Comparison of ENCODE assay signal across 19 cellular contexts in genomic region chr2:233792720-233793119, GRCh38. TPM values are rescaled to one million over a fixed set of nuclear protein-coding genes. Genes with fewer than 3 reads are reported as not detected.
DNase-seq lines count a peak whose midpoint lies in the region; ATAC-seq and TF ChIP-seq lines count a peak whose summit lies in the region.
"Had no signal": no experiment of that assay in that cellular context is flagged by ENCODE, and none has a peak within 500 bp of the region (broad histone marks: within the 10 kb centered on the region; RNA-seq: fewer than 3 reads in every experiment).

No MANE protein-coding gene starts in this region.

- H3K27me3 Mint-ChIP-seq in activated CD8-positive, alpha-beta memory T cell treated with anti-CD3 and anti-CD28 coated beads, Interleukin-2, amount 10 ng/mL, durations not matched to agents 7 days and 5 days: no peaks in the 10 kb centered on the region
- H3K27me3 Mint-ChIP-seq in neural progenitor cell (ENCODE audit: insufficient read depth, low read depth): peaks cover 8% of the 10 kb centered on the region

- H3F3A ChIP-seq in neural progenitor cell (ENCODE audit: low read depth): peaks cover 3% of the 10 kb centered on the region

- no peaks in the 10 kb centered on the region for H4K20me1 ChIP-seq in neural progenitor cell (ENCODE audit: low read depth)
- H4K20me1 ChIP-seq: BLaER1 had no signal

- H3K4me3 ChIP-seq in neural progenitor cell (no peak overlapping the region), ovary (no peak overlapping the region)
- H3K4me3 ChIP-seq: BLaER1, GM23248, HAP-1 had no signal

- no peaks in the 10 kb centered on the region for H3K36me3 Mint-ChIP-seq in activated CD8-positive, alpha-beta memory T cell treated with anti-CD3 and anti-CD28 coated beads, Interleukin-2, amount 10 ng/mL, durations not matched to agents 7 days and 5 days
- no peaks in the 10 kb centered on the region for H3K36me3 Mint-ChIP-seq in neural progenitor cell
- H3K36me3 Mint-ChIP-seq: CD14-positive monocyte; CD4-positive, alpha-beta memory T cell had no signal

- no peaks in the 10 kb centered on the region for H3K9me3 Mint-ChIP-seq in activated CD8-positive, alpha-beta memory T cell treated with anti-CD3 and anti-CD28 coated beads, Interleukin-2, amount 10 ng/mL, durations not matched to agents 7 days and 5 days (ENCODE audit: low read depth)
- H3K9me3 Mint-ChIP-seq in neural progenitor cell: peaks cover 4% of the 10 kb centered on the region

- no peak for TF ChIP-seq POLR2A in ovary (IDR thresholded peaks at IDR 0.05)

- no peak overlapping the region for H3K4me3 Mint-ChIP-seq in activated CD8-positive, alpha-beta memory T cell treated with anti-CD3 and anti-CD28 coated beads, Interleukin-2, amount 10 ng/mL, durations not matched to agents 7 days and 5 days
- H3K4me3 Mint-ChIP-seq in neural progenitor cell: no peak overlapping the region
- H3K4me3 Mint-ChIP-seq: CD14-positive monocyte; CD4-positive, alpha-beta memory T cell had no signal

- intact Hi-C loops in ovary (cut with DNase I): no loop called here

- no peaks in the 10 kb centered on the region for H3K79me2 ChIP-seq in neural progenitor cell (ENCODE audit: low read depth)

- DNase-seq in activated CD8-positive, alpha-beta memory T cell treated with anti-CD3 and anti-CD28 coated beads for 24 hours: peak; percentile 40
- DNase-seq in activated CD8-positive, alpha-beta memory T cell treated with anti-CD3 and anti-CD28 coated beads, Interleukin-2, amount 10 ng/mL, durations not matched to agents 7 days and 5 days: no peak
- peak; percentile 31 for DNase-seq in ecto neural progenitor cell (ENCODE audit: low spot score)
- no peak for DNase-seq in neural progenitor cell (ENCODE audit: low spot score)
- no peak for DNase-seq in occipital lobe (lab: John Stamatoyannopoulos, UW)
- no peak for DNase-seq in SK-N-DZ (ENCODE audit: low spot score)
- no peak for DNase-seq in ovary
- DNase-seq: 8988T; CD4-positive, alpha-beta memory T cell; DMS153; DND-41; EL; GM23248 had no signal

- H3K27ac Mint-ChIP-seq in activated CD8-positive, alpha-beta memory T cell treated with anti-CD3 and anti-CD28 coated beads, Interleukin-2, amount 10 ng/mL, durations not matched to agents 7 days and 5 days: no peak overlapping the region
- peak overlapping the region; percentile 37 for H3K27ac Mint-ChIP-seq in neural progenitor cell
- H3K27ac Mint-ChIP-seq: CD14-positive monocyte; CD4-positive, alpha-beta memory T cell had no signal

- H2AFZ ChIP-seq in neural progenitor cell (replicated peaks): no peak overlapping the region
- H2AFZ ChIP-seq: GM23248 had no signal

- H3K27ac ChIP-seq in neural progenitor cell (no peak overlapping the region), ovary (no peak overlapping the region)
- H3K27ac ChIP-seq: BLaER1, GM23248 had no signal

- no peaks in the 10 kb centered on the region for H3K27me3 ChIP-seq in neural progenitor cell
- H3K27me3 ChIP-seq in ovary: no peaks in the 10 kb centered on the region
- H3K27me3 ChIP-seq: BLaER1 had no signal

- H3K9me3 ChIP-seq in neural progenitor cell (ENCODE audit: low read depth) (no peaks in the 10 kb centered on the region), ovary (no peaks in the 10 kb centered on the region)
- H3K9me3 ChIP-seq: BLaER1, HAP-1 had no signal

- H3K9ac ChIP-seq in neural progenitor cell: no peak overlapping the region
- H3K9ac ChIP-seq: BLaER1, GM23248 had no signal

- no peak for TF ChIP-seq CTCF in neural progenitor cell (IDR thresholded peaks at IDR 0.05)
- no peak for TF ChIP-seq CTCF in ovary (IDR thresholded peaks at IDR 0.05)

- CTCF ChIA-PET in activated CD8-positive, alpha-beta memory T cell treated with anti-CD3 and anti-CD28 coated beads, Interleukin-2, amount 10 ng/mL, durations not matched to agents 7 days and 5 days (lab: Charles Lee): no interaction called here

- ATAC-seq in activated CD8-positive, alpha-beta memory T cell treated with anti-CD3 and anti-CD28 coated beads, Interleukin-2, amount 10 ng/mL, durations not matched to agents 7 days and 5 days: no peak

- TF ChIP-seq EP300 in ovary (IDR thresholded peaks at IDR 0.05): no peak

- no peaks in the 10 kb centered on the region for H3K4me1 Mint-ChIP-seq in activated CD8-positive, alpha-beta memory T cell treated with anti-CD3 and anti-CD28 coated beads, Interleukin-2, amount 10 ng/mL, durations not matched to agents 7 days and 5 days
- peaks cover 2% of the 10 kb centered on the region for H3K4me1 Mint-ChIP-seq in neural progenitor cell
- H3K4me1 Mint-ChIP-seq: CD14-positive monocyte had no signal

- no peaks in the 10 kb centered on the region for H3K36me3 ChIP-seq in neural progenitor cell
- no peaks in the 10 kb centered on the region for H3K36me3 ChIP-seq in ovary
- H3K36me3 ChIP-seq: BLaER1, HAP-1 had no signal

- no peaks in the 10 kb centered on the region for H3K4me1 ChIP-seq in neural progenitor cell
- H3K4me1 ChIP-seq in ovary (ENCODE audit: insufficient read depth): no peaks in the 10 kb centered on the region
- H3K4me1 ChIP-seq: HAP-1 had no signal

- no peak overlapping the region for H3K4me2 ChIP-seq in neural progenitor cell
- H3K4me2 ChIP-seq: BLaER1 had no signal

- WGBS in ovary, 3 donors: 87 to 91% (median 90%) methylated on average over 7 of the region's 7 CpGs

RNA-seq across cellular contexts. Expression of gene MROH2A, which starts 14.6 kb away (rescaled TPM):
- total RNA-seq in activated CD8-positive, alpha-beta memory T cell treated with anti-CD3 and anti-CD28 coated beads, Interleukin-2, amount 10 ng/mL, durations not matched to agents 7 days and 5 days: not detected
- not detected in 2 replicates for total RNA-seq in neural progenitor cell (ENCODE audit: low replicate concordance)
- total RNA-seq in occipital lobe: not detected
- not detected in 2 replicates for polyA plus RNA-seq in SK-N-DZ (2014; cell fraction: cytosol; rRNA removed)
- polyA plus RNA-seq in SK-N-DZ (2014; cell fraction: nucleus; rRNA removed): 0.15 and 0.39 TPM in 2 replicates
- total RNA-seq in ovary: not detected
- polyA plus RNA-seq in ovary: not detected
- total RNA-seq: CD4-positive, alpha-beta memory T cell; G401; GM23248 had no signal
- polyA plus RNA-seq: AG04450; CD14-positive monocyte; CD4-positive, alpha-beta memory T cell; GM23248 had no signal

RNA-seq across cellular contexts. Expression of gene UGT1A1, which starts 32.6 kb away (rescaled TPM):
- not detected for total RNA-seq in activated CD8-positive, alpha-beta memory T cell treated with anti-CD3 and anti-CD28 coated beads, Interleukin-2, amount 10 ng/mL, durations not matched to agents 7 days and 5 days
- not detected in 2 replicates for total RNA-seq in neural progenitor cell (ENCODE audit: low replicate concordance)
- total RNA-seq in occipital lobe: not detected
- polyA plus RNA-seq in SK-N-DZ (2014; cell fraction: cytosol; rRNA removed): not detected in 2 replicates
- not detected in 2 replicates for polyA plus RNA-seq in SK-N-DZ (2014; cell fraction: nucleus; rRNA removed)
- under 1 TPM in 2 of 7 donors, not detected in 5; 0.13 to 0.15 TPM for total RNA-seq in ovary
- not detected for polyA plus RNA-seq in ovary
- total RNA-seq: A673; CD4-positive, alpha-beta memory T cell; G401; GM23248 had no signal
- polyA plus RNA-seq: AG04450; CD14-positive monocyte; CD4-positive, alpha-beta memory T cell; GM23248 had no signal

Comparison
In these comparisons a context has a peak if more than half of its experiments do, and no peak if none do; other contexts are left out.
1. DNase-seq: peak in activated CD8-positive, alpha-beta memory T cell treated with anti-CD3 and anti-CD28 coated beads for 24 hours (single experiment) and ecto neural progenitor cell (single experiment); none in activated CD8-positive, alpha-beta memory T cell treated with anti-CD3 and anti-CD28 coated beads, Interleukin-2, amount 10 ng/mL, durations not matched to agents 7 days and 5 days (single experiment), neural progenitor cell (single experiment), occipital lobe (single experiment), SK-N-DZ (single experiment) and ovary (0 of 5).